ENCODE assay signal across 1 cellular context in genomic region chr1:183471748-183472487, GRCh38.
A peak's percentile ranks its signal among the peaks of the same experiment; 100 is the strongest.
TF ChIP-seq lines count a peak whose summit lies in the region.

No MANE protein-coding gene starts in this region.

TF ChIP-seq in K562, 482 proteins besides CTCF, POLR2A, EP300 and RAD21 (continued from another document and continues in another):
- TF ChIP-seq, protein P1, sequence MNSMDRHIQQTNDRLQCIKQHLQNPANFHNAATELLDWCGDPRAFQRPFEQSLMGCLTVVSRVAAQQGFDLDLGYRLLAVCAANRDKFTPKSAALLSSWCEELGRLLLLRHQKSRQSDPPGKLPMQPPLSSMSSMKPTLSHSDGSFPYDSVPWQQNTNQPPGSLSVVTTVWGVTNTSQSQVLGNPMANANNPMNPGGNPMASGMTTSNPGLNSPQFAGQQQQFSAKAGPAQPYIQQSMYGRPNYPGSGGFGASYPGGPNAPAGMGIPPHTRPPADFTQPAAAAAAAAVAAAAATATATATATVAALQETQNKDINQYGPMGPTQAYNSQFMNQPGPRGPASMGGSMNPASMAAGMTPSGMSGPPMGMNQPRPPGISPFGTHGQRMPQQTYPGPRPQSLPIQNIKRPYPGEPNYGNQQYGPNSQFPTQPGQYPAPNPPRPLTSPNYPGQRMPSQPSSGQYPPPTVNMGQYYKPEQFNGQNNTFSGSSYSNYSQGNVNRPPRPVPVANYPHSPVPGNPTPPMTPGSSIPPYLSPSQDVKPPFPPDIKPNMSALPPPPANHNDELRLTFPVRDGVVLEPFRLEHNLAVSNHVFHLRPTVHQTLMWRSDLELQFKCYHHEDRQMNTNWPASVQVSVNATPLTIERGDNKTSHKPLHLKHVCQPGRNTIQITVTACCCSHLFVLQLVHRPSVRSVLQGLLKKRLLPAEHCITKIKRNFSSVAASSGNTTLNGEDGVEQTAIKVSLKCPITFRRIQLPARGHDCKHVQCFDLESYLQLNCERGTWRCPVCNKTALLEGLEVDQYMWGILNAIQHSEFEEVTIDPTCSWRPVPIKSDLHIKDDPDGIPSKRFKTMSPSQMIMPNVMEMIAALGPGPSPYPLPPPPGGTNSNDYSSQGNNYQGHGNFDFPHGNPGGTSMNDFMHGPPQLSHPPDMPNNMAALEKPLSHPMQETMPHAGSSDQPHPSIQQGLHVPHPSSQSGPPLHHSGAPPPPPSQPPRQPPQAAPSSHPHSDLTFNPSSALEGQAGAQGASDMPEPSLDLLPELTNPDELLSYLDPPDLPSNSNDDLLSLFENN (IDR thresholded peaks at IDR 0.05; ENCODE audit: low read depth in 2 of 2, low read length in 2 of 2) = peak in 1 of 2 experiments; percentile 49; a peak in 1 of 4 replicates
- TF ChIP-seq NFIX (CRISPR knock-in tag; IDR thresholded peaks at IDR 0.05; ENCODE audit: low read depth) = 0 out of 2 replicates have a peak, but pooled peaks have one; percentile 11
- TF ChIP-seq, protein P2, sequence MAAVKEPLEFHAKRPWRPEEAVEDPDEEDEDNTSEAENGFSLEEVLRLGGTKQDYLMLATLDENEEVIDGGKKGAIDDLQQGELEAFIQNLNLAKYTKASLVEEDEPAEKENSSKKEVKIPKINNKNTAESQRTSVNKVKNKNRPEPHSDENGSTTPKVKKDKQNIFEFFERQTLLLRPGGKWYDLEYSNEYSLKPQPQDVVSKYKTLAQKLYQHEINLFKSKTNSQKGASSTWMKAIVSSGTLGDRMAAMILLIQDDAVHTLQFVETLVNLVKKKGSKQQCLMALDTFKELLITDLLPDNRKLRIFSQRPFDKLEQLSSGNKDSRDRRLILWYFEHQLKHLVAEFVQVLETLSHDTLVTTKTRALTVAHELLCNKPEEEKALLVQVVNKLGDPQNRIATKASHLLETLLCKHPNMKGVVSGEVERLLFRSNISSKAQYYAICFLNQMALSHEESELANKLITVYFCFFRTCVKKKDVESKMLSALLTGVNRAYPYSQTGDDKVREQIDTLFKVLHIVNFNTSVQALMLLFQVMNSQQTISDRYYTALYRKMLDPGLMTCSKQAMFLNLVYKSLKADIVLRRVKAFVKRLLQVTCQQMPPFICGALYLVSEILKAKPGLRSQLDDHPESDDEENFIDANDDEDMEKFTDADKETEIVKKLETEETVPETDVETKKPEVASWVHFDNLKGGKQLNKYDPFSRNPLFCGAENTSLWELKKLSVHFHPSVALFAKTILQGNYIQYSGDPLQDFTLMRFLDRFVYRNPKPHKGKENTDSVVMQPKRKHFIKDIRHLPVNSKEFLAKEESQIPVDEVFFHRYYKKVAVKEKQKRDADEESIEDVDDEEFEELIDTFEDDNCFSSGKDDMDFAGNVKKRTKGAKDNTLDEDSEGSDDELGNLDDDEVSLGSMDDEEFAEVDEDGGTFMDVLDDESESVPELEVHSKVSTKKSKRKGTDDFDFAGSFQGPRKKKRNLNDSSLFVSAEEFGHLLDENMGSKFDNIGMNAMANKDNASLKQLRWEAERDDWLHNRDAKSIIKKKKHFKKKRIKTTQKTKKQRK (IDR thresholded peaks at IDR 0.05; ENCODE audit: borderline replicate concordance, low read depth, low read length) = no peak
- peak; percentile 97 for TF ChIP-seq BMI1 (IDR thresholded peaks at IDR 0.05; ENCODE audit: low read length)
- 0 out of 2 replicates have a peak, but pooled peaks have one; percentile 75 for TF ChIP-seq ZC3H11A (IDR thresholded peaks at IDR 0.05; ENCODE audit: low read depth, low read length)
- TF ChIP-seq HDAC2 (IDR thresholded peaks at IDR 0.05) = peak; percentile 87
- peak; percentile 85; the same call in 1 of the 2 replicates for TF ChIP-seq GABPB2 (CRISPR knock-in tag; conservative IDR thresholded peaks at IDR 0.05)
- TF ChIP-seq ZNF143 (CRISPR knock-in tag; IDR thresholded peaks at IDR 0.05) = no peak
- no peak for TF ChIP-seq POLR2G (IDR thresholded peaks at IDR 0.05; ENCODE audit: low read depth, low read length)
- no peak for TF ChIP-seq ZNF146 (CRISPR knock-in tag; IDR thresholded peaks at IDR 0.05; ENCODE audit: unreplicated experiment)
- TF ChIP-seq, protein P3, sequence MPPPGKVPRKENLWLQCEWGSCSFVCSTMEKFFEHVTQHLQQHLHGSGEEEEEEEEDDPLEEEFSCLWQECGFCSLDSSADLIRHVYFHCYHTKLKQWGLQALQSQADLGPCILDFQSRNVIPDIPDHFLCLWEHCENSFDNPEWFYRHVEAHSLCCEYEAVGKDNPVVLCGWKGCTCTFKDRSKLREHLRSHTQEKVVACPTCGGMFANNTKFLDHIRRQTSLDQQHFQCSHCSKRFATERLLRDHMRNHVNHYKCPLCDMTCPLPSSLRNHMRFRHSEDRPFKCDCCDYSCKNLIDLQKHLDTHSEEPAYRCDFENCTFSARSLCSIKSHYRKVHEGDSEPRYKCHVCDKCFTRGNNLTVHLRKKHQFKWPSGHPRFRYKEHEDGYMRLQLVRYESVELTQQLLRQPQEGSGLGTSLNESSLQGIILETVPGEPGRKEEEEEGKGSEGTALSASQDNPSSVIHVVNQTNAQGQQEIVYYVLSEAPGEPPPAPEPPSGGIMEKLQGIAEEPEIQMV (tag; conservative IDR thresholded peaks at IDR 0.05; ENCODE audit: low read depth) = no peak
- peak; percentile 65; the same call in 1 of the 2 replicates for TF ChIP-seq HNRNPUL1 (IDR thresholded peaks at IDR 0.05; ENCODE audit: low read length)
- TF ChIP-seq, protein P4, sequence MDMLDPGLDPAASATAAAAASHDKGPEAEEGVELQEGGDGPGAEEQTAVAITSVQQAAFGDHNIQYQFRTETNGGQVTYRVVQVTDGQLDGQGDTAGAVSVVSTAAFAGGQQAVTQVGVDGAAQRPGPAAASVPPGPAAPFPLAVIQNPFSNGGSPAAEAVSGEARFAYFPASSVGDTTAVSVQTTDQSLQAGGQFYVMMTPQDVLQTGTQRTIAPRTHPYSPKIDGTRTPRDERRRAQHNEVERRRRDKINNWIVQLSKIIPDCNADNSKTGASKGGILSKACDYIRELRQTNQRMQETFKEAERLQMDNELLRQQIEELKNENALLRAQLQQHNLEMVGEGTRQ (CRISPR knock-in tag; IDR thresholded peaks at IDR 0.05) = no peak
- no peak for TF ChIP-seq ZFP1 (CRISPR knock-in tag; IDR thresholded peaks at IDR 0.05)
- TF ChIP-seq PCBP1 (IDR thresholded peaks at IDR 0.05; ENCODE audit: low read depth, low read length, poor library complexity, severe bottlenecking) = peak; percentile 13
- peak; percentile 72; the same call in 1 of the 2 replicates for TF ChIP-seq TSHZ1 (CRISPR knock-in tag; IDR thresholded peaks at IDR 0.05)
- TF ChIP-seq ZNF507 (tag; conservative IDR thresholded peaks at IDR 0.05) = no peak
- TF ChIP-seq, protein P5, sequence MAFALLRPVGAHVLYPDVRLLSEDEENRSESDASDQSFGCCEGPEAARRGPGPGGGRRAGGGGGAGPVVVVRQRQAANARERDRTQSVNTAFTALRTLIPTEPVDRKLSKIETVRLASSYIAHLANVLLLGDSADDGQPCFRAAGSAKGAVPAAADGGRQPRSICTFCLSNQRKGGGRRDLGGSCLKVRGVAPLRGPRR (CRISPR knock-in tag; IDR thresholded peaks at IDR 0.05) = 0 out of 2 replicates have a peak, but pooled peaks have one; percentile 73
- peak; percentile 92 for TF ChIP-seq E2F3 (CRISPR knock-in tag; IDR thresholded peaks at IDR 0.05)
- TF ChIP-seq ESRRB (CRISPR knock-in tag; IDR thresholded peaks at IDR 0.05; ENCODE audit: borderline replicate concordance) = no peak
- no peak for TF ChIP-seq ZNF174 (CRISPR knock-in tag; IDR thresholded peaks at IDR 0.05)
- TF ChIP-seq ZNF699 (CRISPR knock-in tag; IDR thresholded peaks at IDR 0.05; ENCODE audit: insufficient replicate concordance) = no peak
- no peak for TF ChIP-seq ZNF121 (CRISPR knock-in tag; conservative IDR thresholded peaks at IDR 0.05)
- TF ChIP-seq CBX1 (IDR thresholded peaks at IDR 0.05; ENCODE audit: low read depth) = peak; percentile 88; the same call in 1 of the 2 replicates
- TF ChIP-seq, protein P6, sequence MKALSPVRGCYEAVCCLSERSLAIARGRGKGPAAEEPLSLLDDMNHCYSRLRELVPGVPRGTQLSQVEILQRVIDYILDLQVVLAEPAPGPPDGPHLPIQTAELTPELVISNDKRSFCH (CRISPR knock-in tag; IDR thresholded peaks at IDR 0.05) = no peak
- TF ChIP-seq, protein P6 (tag; IDR thresholded peaks at IDR 0.05) = peak; percentile 95
- TF ChIP-seq NBN (IDR thresholded peaks at IDR 0.05; ENCODE audit: low read depth) = peak; percentile 94
- no peak for TF ChIP-seq BRF1 (IDR thresholded peaks at IDR 0.05; ENCODE audit: borderline replicate concordance, extremely low read depth, insufficient read length)
- TF ChIP-seq, protein P7, sequence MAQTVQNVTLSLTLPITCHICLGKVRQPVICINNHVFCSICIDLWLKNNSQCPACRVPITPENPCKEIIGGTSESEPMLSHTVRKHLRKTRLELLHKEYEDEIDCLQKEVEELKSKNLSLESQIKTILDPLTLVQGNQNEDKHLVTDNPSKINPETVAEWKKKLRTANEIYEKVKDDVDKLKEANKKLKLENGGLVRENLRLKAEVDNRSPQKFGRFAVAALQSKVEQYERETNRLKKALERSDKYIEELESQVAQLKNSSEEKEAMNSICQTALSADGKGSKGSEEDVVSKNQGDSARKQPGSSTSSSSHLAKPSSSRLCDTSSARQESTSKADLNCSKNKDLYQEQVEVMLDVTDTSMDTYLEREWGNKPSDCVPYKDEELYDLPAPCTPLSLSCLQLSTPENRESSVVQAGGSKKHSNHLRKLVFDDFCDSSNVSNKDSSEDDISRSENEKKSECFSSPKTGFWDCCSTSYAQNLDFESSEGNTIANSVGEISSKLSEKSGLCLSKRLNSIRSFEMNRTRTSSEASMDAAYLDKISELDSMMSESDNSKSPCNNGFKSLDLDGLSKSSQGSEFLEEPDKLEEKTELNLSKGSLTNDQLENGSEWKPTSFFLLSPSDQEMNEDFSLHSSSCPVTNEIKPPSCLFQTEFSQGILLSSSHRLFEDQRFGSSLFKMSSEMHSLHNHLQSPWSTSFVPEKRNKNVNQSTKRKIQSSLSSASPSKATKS (CRISPR knock-in tag; IDR thresholded peaks at IDR 0.05) = peak; percentile 37; the same call in 1 of the 2 replicates
- no peak for TF ChIP-seq ZNF584 (CRISPR knock-in tag; IDR thresholded peaks at IDR 0.05; ENCODE audit: low read depth)
- peak; percentile 99 for TF ChIP-seq MXI1 (IDR thresholded peaks at IDR 0.05; ENCODE audit: low read depth, low read length)
- TF ChIP-seq HNRNPLL (IDR thresholded peaks at IDR 0.05; ENCODE audit: low read depth, low read length, poor library complexity, severe bottlenecking) = peak; percentile 41
- TF ChIP-seq CREM (IDR thresholded peaks at IDR 0.05; ENCODE audit: low read depth) = peak; percentile 83
- TF ChIP-seq, protein P8, sequence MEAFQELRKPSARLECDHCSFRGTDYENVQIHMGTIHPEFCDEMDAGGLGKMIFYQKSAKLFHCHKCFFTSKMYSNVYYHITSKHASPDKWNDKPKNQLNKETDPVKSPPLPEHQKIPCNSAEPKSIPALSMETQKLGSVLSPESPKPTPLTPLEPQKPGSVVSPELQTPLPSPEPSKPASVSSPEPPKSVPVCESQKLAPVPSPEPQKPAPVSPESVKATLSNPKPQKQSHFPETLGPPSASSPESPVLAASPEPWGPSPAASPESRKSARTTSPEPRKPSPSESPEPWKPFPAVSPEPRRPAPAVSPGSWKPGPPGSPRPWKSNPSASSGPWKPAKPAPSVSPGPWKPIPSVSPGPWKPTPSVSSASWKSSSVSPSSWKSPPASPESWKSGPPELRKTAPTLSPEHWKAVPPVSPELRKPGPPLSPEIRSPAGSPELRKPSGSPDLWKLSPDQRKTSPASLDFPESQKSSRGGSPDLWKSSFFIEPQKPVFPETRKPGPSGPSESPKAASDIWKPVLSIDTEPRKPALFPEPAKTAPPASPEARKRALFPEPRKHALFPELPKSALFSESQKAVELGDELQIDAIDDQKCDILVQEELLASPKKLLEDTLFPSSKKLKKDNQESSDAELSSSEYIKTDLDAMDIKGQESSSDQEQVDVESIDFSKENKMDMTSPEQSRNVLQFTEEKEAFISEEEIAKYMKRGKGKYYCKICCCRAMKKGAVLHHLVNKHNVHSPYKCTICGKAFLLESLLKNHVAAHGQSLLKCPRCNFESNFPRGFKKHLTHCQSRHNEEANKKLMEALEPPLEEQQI (IDR thresholded peaks at IDR 0.05) = peak; percentile 97
- TF ChIP-seq ZNF354B (CRISPR knock-in tag; IDR thresholded peaks at IDR 0.05) = no peak
- no peak for TF ChIP-seq ZNF175 (CRISPR knock-in tag; IDR thresholded peaks at IDR 0.05; ENCODE audit: low read depth)
- TF ChIP-seq MNT (conservative IDR thresholded peaks at IDR 0.05) = peak; percentile 84 to 88
